Comparison of ENCODE assay signal across 8 cellular contexts in genomic region chr7:2717293-2717904, GRCh38. TPM values are rescaled to one million over a fixed set of nuclear protein-coding genes. Genes with fewer than 3 reads are reported as not detected.
DNase-seq lines count a peak whose midpoint lies in the region; ATAC-seq and TF ChIP-seq lines count a peak whose summit lies in the region.

No MANE protein-coding gene starts in this region.

- peaks cover 13% of the 10 kb centered on the region for H3K27me3 Mint-ChIP-seq in CD8-positive, alpha-beta T cell (ENCODE audit: low read depth)
- peaks cover 0 to 17% (median 9%) of the 10 kb centered on the region in 5 donors for H3K27me3 Mint-ChIP-seq in naive thymus-derived CD8-positive, alpha-beta T cell

- H3K27me3 ChIP-seq in CD8-positive, alpha-beta T cell (ENCODE audit: insufficient read depth, low read length) = peaks cover 4% of the 10 kb centered on the region

- intact Hi-C loops in CD8-positive, alpha-beta T cell (cut with DNase I, micrococcal nuclease) = loop anchor here (5.0 to 10.0 kb wide), 3 partner anchors 125 to 783 kb away; partner anchors contain the start of genes BRAT1 (in 2 of the 2), IQCE (in 2 of the 2) and GNA12 (in 1 of the 2)

- CTCF ChIA-PET in CD8-positive, alpha-beta T cell (lab: Charles Lee) = interaction anchor here (1.1 to 16.8 kb wide), 7 partner anchors 7 to 274 kb away, joined by 3 to 264 read pairs (median 4); no protein-coding TSS in a partner anchor

- H3K36me3 ChIP-seq in CD8-positive, alpha-beta T cell (ENCODE audit: insufficient read depth, low read length) = no peaks in the 10 kb centered on the region

- H3K9me3 ChIP-seq in CD8-positive, alpha-beta T cell (ENCODE audit: low read length) = no peaks in the 10 kb centered on the region

- no peak for ATAC-seq in CD8-positive, alpha-beta T cell
- ATAC-seq in naive thymus-derived CD8-positive, alpha-beta T cell = peak; percentile 37
- ATAC-seq in GM21367 (IDR thresholded peaks at IDR 0.05; ENCODE audit: unreplicated experiment) = no peak

- H3K36me3 Mint-ChIP-seq in CD8-positive, alpha-beta T cell = no peaks in the 10 kb centered on the region
- peaks cover 0 to 3% (median 2%) of the 10 kb centered on the region in 3 donors for H3K36me3 Mint-ChIP-seq in naive thymus-derived CD8-positive, alpha-beta T cell

- peaks cover 66% of the 10 kb centered on the region for H3K4me1 Mint-ChIP-seq in CD8-positive, alpha-beta T cell (ENCODE audit: low read depth)
- H3K4me1 Mint-ChIP-seq in naive thymus-derived CD8-positive, alpha-beta T cell = peaks cover 36 to 66% (median 64%) of the 10 kb centered on the region in 4 donors

- POLR2A ChIA-PET in CD8-positive, alpha-beta T cell (lab: Charles Lee) = no interaction called here
- POLR2A ChIA-PET in naive thymus-derived CD8-positive, alpha-beta T cell (lab: Charles Lee) = interaction anchor here (1.1 to 3.4 kb wide), 5 partner anchors 8 to 24 kb away, joined by 3 to 17 read pairs (median 4); no protein-coding TSS in a partner anchor

- H3K4me3 Mint-ChIP-seq in CD8-positive, alpha-beta T cell = peak overlapping the region; percentile 37
- H3K4me3 Mint-ChIP-seq in naive thymus-derived CD8-positive, alpha-beta T cell = peak overlapping the region; percentile 20 to 78 (median 64)

- no peaks in the 10 kb centered on the region for H3K9me3 Mint-ChIP-seq in CD8-positive, alpha-beta T cell
- no peaks in the 10 kb centered on the region for H3K9me3 Mint-ChIP-seq in naive thymus-derived CD8-positive, alpha-beta T cell

- H3K4me3 ChIP-seq in CD8-positive, alpha-beta T cell (ENCODE audit: low read depth, low read length) = no peak overlapping the region
- peak overlapping the region; percentile 24 for H3K4me3 ChIP-seq in coronary artery

- no peak for TF ChIP-seq CTCF in CD8-positive, alpha-beta T cell (IDR thresholded peaks at IDR 0.05)
- TF ChIP-seq CTCF in coronary artery (IDR thresholded peaks at IDR 0.05) = no peak

- H3K27ac ChIP-seq in CD8-positive, alpha-beta T cell (ENCODE audit: low read depth, low read length) = no peak overlapping the region
- peak overlapping the region in 1 of 2 donors; percentile 31 for H3K27ac ChIP-seq in coronary artery

- DNase-seq in CD8-positive, alpha-beta T cell = peak in 1 of 7 experiments; percentile 28
- peak; percentile 21 for DNase-seq in NCI-H2029 treated with DMSO at 0.1 percent for 48 hours (lab: John Stamatoyannopoulos, UW)
- no peak for DNase-seq in coronary artery (ENCODE audit: low spot score)
- peak in 5 of 10 donors; percentile 37 to 68 (median 53) for DNase-seq in naive thymus-derived CD8-positive, alpha-beta T cell
- no peak for DNase-seq in cerebellar nuclear complex (lab: John Stamatoyannopoulos, UW)
- no peak for DNase-seq in NCI-H774 (lab: John Stamatoyannopoulos, UW)
- no peak for DNase-seq in activated gamma-delta T cell treated with Interleukin-2 at 50 U/mL for 16 hours

- H3K4me1 ChIP-seq in CD8-positive, alpha-beta T cell (ENCODE audit: insufficient read depth, low read length) = peaks cover 58% of the 10 kb centered on the region

- no peak overlapping the region for H3K27ac Mint-ChIP-seq in CD8-positive, alpha-beta T cell
- peak overlapping the region in 9 of 10 donors; percentile 44 to 86 (median 76) for H3K27ac Mint-ChIP-seq in naive thymus-derived CD8-positive, alpha-beta T cell

RNA-seq across cellular contexts. Expression of gene AMZ1, which starts 29.4 kb away (rescaled TPM):
- total RNA-seq in CD8-positive, alpha-beta T cell = under 1 TPM; 0.47 to 0.54 TPM
- under 1 TPM in 1 of 2 experiments, not detected in 1; 0.05 TPM for total RNA-seq in naive thymus-derived CD8-positive, alpha-beta T cell
- polyA plus RNA-seq in naive thymus-derived CD8-positive, alpha-beta T cell = not detected

Comparison
In these comparisons a context has a peak if more than half of its experiments do, and no peak if none do; other contexts are left out.
1. ATAC-seq: peak in naive thymus-derived CD8-positive, alpha-beta T cell (2 of 2); none in CD8-positive, alpha-beta T cell (single experiment) and GM21367 (single experiment).